In the genomic region with DNA sequence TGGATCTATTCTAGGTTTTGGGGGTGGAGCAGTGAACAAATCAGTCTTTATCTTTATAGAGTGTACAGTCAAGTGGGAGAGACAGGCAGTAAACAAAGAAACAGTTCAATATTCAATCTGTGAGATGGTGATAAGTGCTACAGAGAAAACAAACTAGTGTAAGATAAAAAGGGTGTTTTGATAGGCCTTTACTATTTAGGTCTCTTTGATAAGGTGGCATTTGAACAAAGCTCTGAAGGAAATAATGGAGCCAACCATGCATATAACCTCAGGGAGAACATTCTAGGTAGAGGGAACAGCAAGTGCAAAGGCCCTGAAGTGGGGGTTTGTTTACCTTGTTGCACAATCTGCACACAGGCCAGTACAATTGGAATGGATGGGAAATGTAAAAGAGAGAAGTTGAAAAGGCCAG, we compare ENCODE assay signal across 16 cellular contexts. TPM values are rescaled to one million over a fixed set of nuclear protein-coding genes. Genes with fewer than 3 reads are reported as not detected.
DNase-seq lines count a peak whose midpoint lies in the region; ATAC-seq, FAIRE-seq and TF ChIP-seq lines count a peak whose summit lies in the region.
"Had no signal": no experiment of that assay in that cellular context is flagged by ENCODE, and none has a peak within 500 bp of the region (broad histone marks: within the 10 kb centered on the region; RNA-seq: fewer than 3 reads in every experiment).

No MANE protein-coding gene starts in this region.

- CTCF ChIA-PET in Calu3 (lab: Charles Lee) = no interaction called here
- CTCF ChIA-PET in WTC11 (lab: Charles Lee) = no interaction called here

- H3K27me3 Mint-ChIP-seq in Calu3 (ENCODE audit: unreplicated experiment) (no peaks in the 10 kb centered on the region), WTC11 (ENCODE audit: low read depth) (no peaks in the 10 kb centered on the region)
- H3K27me3 Mint-ChIP-seq: activated naive CD4-positive, alpha-beta T cell treated with anti-CD3 and anti-CD28 coated beads, Interleukin-2, amount 10 ng/mL, durations not matched to agents 7 days and 5 days; brain had no signal

- no peaks in the 10 kb centered on the region for H3K9me3 ChIP-seq in liver (ENCODE audit: control insufficient read depth in 4 of 4, low read length in 3 of 4)
- H3K9me3 ChIP-seq: SJCRH30 had no signal

- peak; percentile 22 to 29 for TF ChIP-seq RAD21 in liver (IDR thresholded peaks at IDR 0.05)

- peaks cover 4% of the 10 kb centered on the region for H3K36me3 Mint-ChIP-seq in Calu3 (ENCODE audit: insufficient read depth, unreplicated experiment)
- H3K36me3 Mint-ChIP-seq in WTC11 = peaks cover 2% of the 10 kb centered on the region
- H3K36me3 Mint-ChIP-seq: natural killer cell had no signal

- peak overlapping the region; percentile 4 for H3K27ac Mint-ChIP-seq in Calu3 (ENCODE audit: unreplicated experiment)
- H3K27ac Mint-ChIP-seq in WTC11 = peak overlapping the region; percentile 2; the same call in 1 of the 2 replicates
- H3K27ac Mint-ChIP-seq: activated naive CD4-positive, alpha-beta T cell treated with anti-CD3 and anti-CD28 coated beads, Interleukin-2, amount 10 ng/mL, durations not matched to agents 7 days and 5 days; natural killer cell had no signal

- no peaks in the 10 kb centered on the region for H3K36me3 ChIP-seq in liver (ENCODE audit: control insufficient read depth in 4 of 4, insufficient read depth in 3 of 4, low read depth in 1 of 4, low read length in 3 of 4)

- ATAC-seq in WTC11 = no peak
- ATAC-seq: natural killer cell had no signal

- FAIRE-seq in RCC 7860 (lab: Jason Lieb, UNC) = no peak
- FAIRE-seq: frontal cortex had no signal

- intact Hi-C loops in Calu3 (cut with micrococcal nuclease; ENCODE audit: unreplicated experiment) = no loop called here

- H3K9ac ChIP-seq in liver (ENCODE audit: low read depth in 1 of 2, low read length in 2 of 2) = no peak overlapping the region

- no peaks in the 10 kb centered on the region for H3K9me3 Mint-ChIP-seq in Calu3 (ENCODE audit: low read depth, unreplicated experiment)
- H3K9me3 Mint-ChIP-seq in WTC11 = no peaks in the 10 kb centered on the region
- H3K9me3 Mint-ChIP-seq: activated naive CD4-positive, alpha-beta T cell treated with anti-CD3 and anti-CD28 coated beads, Interleukin-2, amount 10 ng/mL, durations not matched to agents 7 days and 5 days; brain; natural killer cell had no signal

- POLR2A ChIA-PET in WTC11 (lab: Charles Lee) = no interaction called here

- peaks cover 0 to 22% (median 9%) of the 10 kb centered on the region in 4 donors for H3K4me1 ChIP-seq in liver (ENCODE audit: control insufficient read depth in 4 of 4, insufficient read depth in 4 of 4, low read length in 3 of 4)
- H3K4me1 ChIP-seq: SJCRH30 had no signal

- H3K27me3 ChIP-seq in liver (ENCODE audit: control insufficient read depth in 4 of 4, insufficient read depth in 4 of 4, low read length in 3 of 4) = no peaks in the 10 kb centered on the region
- H3K27me3 ChIP-seq: SJCRH30 had no signal

- no peak for DNase-seq in Calu3
- peak; percentile 91 for DNase-seq in NCI-H2029 treated with DMSO at 0.1 percent for 48 hours (lab: John Stamatoyannopoulos, UW)
- no peak for DNase-seq in WTC11 (ENCODE audit: low spot score)
- DNase-seq in NCI-H128 (lab: John Stamatoyannopoulos, UW; ENCODE audit: unreplicated experiment) = no peak
- no peak for DNase-seq in dermis blood vessel endothelial cell
- no peak for DNase-seq in RCC 7860 (ENCODE audit: low spot score)
- DNase-seq: activated CD4-positive, alpha-beta T cell treated with anti-CD3 and anti-CD28 coated beads for 48 hours; activated naive CD4-positive, alpha-beta T cell treated with anti-CD3 and anti-CD28 coated beads, Interleukin-2, amount 10 ng/mL, durations not matched to agents 7 days and 5 days; AML-193; natural killer cell; NCI-H2171 treated with DMSO at 0.1 percent for 48 hours; SJCRH30; T1000 had no signal

- no TSS peak for BruUV-seq in Calu3 (replicated peaks; lab: Mats Ljungman, UMichigan)

- TF ChIP-seq CTCF in Calu3 (IDR thresholded peaks at IDR 0.05; ENCODE audit: unreplicated experiment) (no peak), WTC11 (IDR thresholded peaks at IDR 0.05) (no peak), liver (IDR thresholded peaks at IDR 0.05; ENCODE audit: low read depth, low read length, missing input control) (no peak)

- peaks cover 13% of the 10 kb centered on the region for H3K4me1 Mint-ChIP-seq in Calu3 (ENCODE audit: low read depth, unreplicated experiment)
- peaks cover 12% of the 10 kb centered on the region for H3K4me1 Mint-ChIP-seq in WTC11
- H3K4me1 Mint-ChIP-seq: activated naive CD4-positive, alpha-beta T cell treated with anti-CD3 and anti-CD28 coated beads, Interleukin-2, amount 10 ng/mL, durations not matched to agents 7 days and 5 days had no signal

- no peak overlapping the region for H3K4me3 Mint-ChIP-seq in Calu3 (ENCODE audit: low read depth, unreplicated experiment)
- no peak overlapping the region for H3K4me3 Mint-ChIP-seq in WTC11
- H3K4me3 Mint-ChIP-seq: activated naive CD4-positive, alpha-beta T cell treated with anti-CD3 and anti-CD28 coated beads, Interleukin-2, amount 10 ng/mL, durations not matched to agents 7 days and 5 days; brain; natural killer cell had no signal

- no peak overlapping the region for H3K4me3 ChIP-seq in liver (ENCODE audit: low read depth in 1 of 3, low read length in 3 of 3)
- H3K4me3 ChIP-seq: SJCRH30 had no signal

- peak overlapping the region in 1 of 2 donors; percentile 72 for H3K27ac ChIP-seq in liver (ENCODE audit: low read depth in 1 of 2, low read length in 2 of 2)
- H3K27ac ChIP-seq: SJCRH30 had no signal

TF ChIP-seq in WTC11, 78 proteins besides CTCF, POLR2A, EP300 and RAD21:
- no peak for TF ChIP-seq ZNF416 (CRISPR knock-in tag; IDR thresholded peaks at IDR 0.05)
- TF ChIP-seq, protein P1, sequence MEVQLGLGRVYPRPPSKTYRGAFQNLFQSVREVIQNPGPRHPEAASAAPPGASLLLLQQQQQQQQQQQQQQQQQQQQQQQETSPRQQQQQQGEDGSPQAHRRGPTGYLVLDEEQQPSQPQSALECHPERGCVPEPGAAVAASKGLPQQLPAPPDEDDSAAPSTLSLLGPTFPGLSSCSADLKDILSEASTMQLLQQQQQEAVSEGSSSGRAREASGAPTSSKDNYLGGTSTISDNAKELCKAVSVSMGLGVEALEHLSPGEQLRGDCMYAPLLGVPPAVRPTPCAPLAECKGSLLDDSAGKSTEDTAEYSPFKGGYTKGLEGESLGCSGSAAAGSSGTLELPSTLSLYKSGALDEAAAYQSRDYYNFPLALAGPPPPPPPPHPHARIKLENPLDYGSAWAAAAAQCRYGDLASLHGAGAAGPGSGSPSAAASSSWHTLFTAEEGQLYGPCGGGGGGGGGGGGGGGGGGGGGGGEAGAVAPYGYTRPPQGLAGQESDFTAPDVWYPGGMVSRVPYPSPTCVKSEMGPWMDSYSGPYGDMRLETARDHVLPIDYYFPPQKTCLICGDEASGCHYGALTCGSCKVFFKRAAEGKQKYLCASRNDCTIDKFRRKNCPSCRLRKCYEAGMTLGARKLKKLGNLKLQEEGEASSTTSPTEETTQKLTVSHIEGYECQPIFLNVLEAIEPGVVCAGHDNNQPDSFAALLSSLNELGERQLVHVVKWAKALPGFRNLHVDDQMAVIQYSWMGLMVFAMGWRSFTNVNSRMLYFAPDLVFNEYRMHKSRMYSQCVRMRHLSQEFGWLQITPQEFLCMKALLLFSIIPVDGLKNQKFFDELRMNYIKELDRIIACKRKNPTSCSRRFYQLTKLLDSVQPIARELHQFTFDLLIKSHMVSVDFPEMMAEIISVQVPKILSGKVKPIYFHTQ (CRISPR knock-in tag; IDR thresholded peaks at IDR 0.05) = no peak
- no peak for TF ChIP-seq NR2C2 (CRISPR knock-in tag; IDR thresholded peaks at IDR 0.05)
- TF ChIP-seq NR1H2 (CRISPR knock-in tag; IDR thresholded peaks at IDR 0.05) = no peak

TF ChIP-seq in liver, 16 proteins besides CTCF, POLR2A, EP300 and RAD21 (continues in another document):
- no peak for TF ChIP-seq NR2F2 (IDR thresholded peaks at IDR 0.05)
- TF ChIP-seq, protein P2, sequence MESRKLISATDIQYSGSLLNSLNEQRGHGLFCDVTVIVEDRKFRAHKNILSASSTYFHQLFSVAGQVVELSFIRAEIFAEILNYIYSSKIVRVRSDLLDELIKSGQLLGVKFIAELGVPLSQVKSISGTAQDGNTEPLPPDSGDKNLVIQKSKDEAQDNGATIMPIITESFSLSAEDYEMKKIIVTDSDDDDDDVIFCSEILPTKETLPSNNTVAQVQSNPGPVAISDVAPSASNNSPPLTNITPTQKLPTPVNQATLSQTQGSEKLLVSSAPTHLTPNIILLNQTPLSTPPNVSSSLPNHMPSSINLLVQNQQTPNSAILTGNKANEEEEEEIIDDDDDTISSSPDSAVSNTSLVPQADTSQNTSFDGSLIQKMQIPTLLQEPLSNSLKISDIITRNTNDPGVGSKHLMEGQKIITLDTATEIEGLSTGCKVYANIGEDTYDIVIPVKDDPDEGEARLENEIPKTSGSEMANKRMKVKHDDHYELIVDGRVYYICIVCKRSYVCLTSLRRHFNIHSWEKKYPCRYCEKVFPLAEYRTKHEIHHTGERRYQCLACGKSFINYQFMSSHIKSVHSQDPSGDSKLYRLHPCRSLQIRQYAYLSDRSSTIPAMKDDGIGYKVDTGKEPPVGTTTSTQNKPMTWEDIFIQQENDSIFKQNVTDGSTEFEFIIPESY (IDR thresholded peaks at IDR 0.05) = peak; percentile 60
- TF ChIP-seq HNF4G (IDR thresholded peaks at IDR 0.05) = peak; percentile 25
- peak; percentile 68 to 88 for TF ChIP-seq RXRA (IDR thresholded peaks at IDR 0.05)
- TF ChIP-seq ATF3 (IDR thresholded peaks at IDR 0.05) = no peak
- TF ChIP-seq TAF1 (conservative IDR thresholded peaks at IDR 0.05) = no peak
- TF ChIP-seq, protein P3, sequence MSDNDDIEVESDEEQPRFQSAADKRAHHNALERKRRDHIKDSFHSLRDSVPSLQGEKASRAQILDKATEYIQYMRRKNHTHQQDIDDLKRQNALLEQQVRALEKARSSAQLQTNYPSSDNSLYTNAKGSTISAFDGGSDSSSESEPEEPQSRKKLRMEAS (IDR thresholded peaks at IDR 0.05) = peak; percentile 88
- TF ChIP-seq GABPA (IDR thresholded peaks at IDR 0.05 in 1 of 2, conservative IDR thresholded peaks at IDR 0.05 in 1 of 2) = no peak
- TF ChIP-seq FOXA2 (IDR thresholded peaks at IDR 0.05) = peak; percentile 84
- TF ChIP-seq FOXA1 (IDR thresholded peaks at IDR 0.05) = peak; percentile 80
- peak in 1 of 2 donors; percentile 39 for TF ChIP-seq EGR1 (IDR thresholded peaks at IDR 0.05; ENCODE audit: low read depth in 2 of 2)
- TF ChIP-seq HNF4A (conservative IDR thresholded peaks at IDR 0.05) = peak; percentile 68 to 87

RNA-seq across cellular contexts. Expression of gene PTPN11, which starts 47.3 kb away (rescaled TPM):
- total RNA-seq in Calu3 (2022) (156 and 174 TPM in 2 replicates), WTC11 (2021) (112 TPM in 3 replicates), liver (10 to 100 TPM; 33.7 to 73.3 TPM), dermis blood vessel endothelial cell (90.9 and 112 TPM in 2 replicates)
- 10 to 100 TPM; 34.3 to 38.5 TPM for polyA plus RNA-seq in liver

RNA-seq across cellular contexts. Expression of gene RPL6, which starts 56.6 kb away (rescaled TPM):
- total RNA-seq in Calu3 (2022) = 1,147 and 1,267 TPM in 2 replicates
- total RNA-seq in WTC11 (2021) = 1,730 to 1,803 TPM (median 1,794 TPM) in 3 replicates
- 100 to 1,000 TPM; 460 to 584 TPM for total RNA-seq in liver
- 100 to 1,000 TPM; 182 to 610 TPM for polyA plus RNA-seq in liver
- 1,017 and 1,050 TPM in 2 replicates for total RNA-seq in dermis blood vessel endothelial cell
